ENCODE assay signal across 9 cellular contexts in genomic region chr21:40371329-40371728, GRCh38.
"Had no signal": no experiment of that assay in that cellular context is flagged by ENCODE, and none has a peak within 500 bp of the region (broad histone marks: within the 10 kb centered on the region; RNA-seq: fewer than 3 reads in every experiment).

No MANE protein-coding gene starts in this region.

- ATAC-seq: GM23338, HCT116 had no signal

- H3K36me3 ChIP-seq: HAP-1 had no signal

- H3K4me3 ChIP-seq: GM23248, GM23338, HAP-1 had no signal

- H3K9ac ChIP-seq: GM23248 had no signal

- H2AFZ ChIP-seq: GM23248, GM23338 had no signal

- H3K27ac ChIP-seq: GM23248 had no signal

- DNase-seq: GM23248, GOT3, H7, H9, HCEC 1CT, HFFc6 had no signal

- H3K4me2 ChIP-seq: GM23338 had no signal

- H3K9me3 ChIP-seq: HAP-1 had no signal
